28 cellular contexts compared by ENCODE assay signal in the genomic region with DNA sequence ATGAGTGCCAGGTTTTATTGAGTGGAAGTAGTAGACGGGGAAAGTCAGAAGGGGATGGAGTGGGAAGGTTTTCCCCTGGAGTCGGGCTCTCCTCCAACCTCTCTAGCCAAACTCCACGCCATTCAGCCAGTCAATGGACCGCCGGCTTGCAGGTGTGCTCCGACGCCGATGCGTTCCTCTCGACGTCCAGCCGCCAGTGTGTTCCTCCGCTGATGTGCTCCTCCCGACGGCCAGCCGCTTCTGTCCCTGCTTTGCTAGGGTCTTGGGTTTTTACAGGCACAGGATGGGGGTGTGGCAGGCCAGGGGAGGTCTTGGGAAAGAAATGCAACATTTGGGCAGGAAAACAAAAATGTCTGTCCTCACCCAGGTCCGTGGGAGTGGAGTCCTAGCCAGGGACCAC.
"Had no signal": no experiment of that assay in that cellular context is flagged by ENCODE, and none has a peak within 500 bp of the region (broad histone marks: within the 10 kb centered on the region; RNA-seq: fewer than 3 reads in every experiment).

No MANE protein-coding gene starts in this region.

- DNase-seq: activated CD4-positive, alpha-beta T cell treated with anti-CD3 and anti-CD28 coated beads for 4 hours; activated CD4-positive, alpha-beta T cell treated with anti-CD3 and anti-CD28 coated beads, Interleukin-2, amount 50 U/mL, for 4 hours; activated CD8-positive, alpha-beta memory T cell treated with anti-CD3 and anti-CD28 coated beads, Interleukin-2, amount 50 U/mL, for 4 hours; activated effector memory CD4-positive, alpha-beta T cell treated with anti-CD3 and anti-CD28 coated beads, Interleukin-2, amount 50 U/mL, for 16 hours; activated naive CD4-positive, alpha-beta T cell treated with anti-CD3 and anti-CD28 coated beads for 36 hours; activated naive CD8-positive, alpha-beta T cell treated with anti-CD3 and anti-CD28 coated beads for 36 hours; activated T-cell treated with anti-CD3 and anti-CD28 coated beads, Interleukin-2, amount 50 U/mL, for 1 hour; cortex of kidney; effector memory CD8-positive, alpha-beta T cell; foreskin fibroblast; kidney glomerular epithelial cell; left lung; lower lobe of right lung; mesenchymal stem cell; naive thymus-derived CD8-positive, alpha-beta T cell; ovary; retina; spleen; stimulated activated naive CD4-positive, alpha-beta T cell treated with Interleukin-2 at 50 U/mL for 16 hours; T-helper 9 cell had no signal

- H3K4me3 ChIP-seq: ascending aorta, cardiac muscle cell, left lung, lower lobe of right lung, ovary, prostate gland, spleen, tibial nerve had no signal

- H3K27ac Mint-ChIP-seq: activated naive CD4-positive, alpha-beta T cell treated with anti-CD3 and anti-CD28 coated beads for 36 hours; activated naive CD8-positive, alpha-beta T cell treated with anti-CD3 and anti-CD28 coated beads for 36 hours; activated T-helper 1 cell treated with anti-CD3 and anti-CD28 coated beads, Interleukin-12 subunit alpha, Interleukin-12 subunit beta, Interleukin-2, Interleukin-4 antibody, amounts not matched to agents 30 ng/mL and 10 ng/mL and 1 ng/mL, durations not matched to agents 14 hours and 24 hours and 36 hours; brain; effector memory CD8-positive, alpha-beta T cell; naive thymus-derived CD8-positive, alpha-beta T cell; T-helper 1 cell treated with Interleukin-12 subunit alpha and Interleukin-12 subunit beta and Interleukin-4 antibody, amounts not matched to agents 30 μg/mL and 1 μg/mL, for 36 hours had no signal

- H3K27ac ChIP-seq: ascending aorta, cardiac muscle cell, left lung, lower lobe of right lung, ovary, prostate gland, spleen, tibial nerve, VCaP had no signal

- H3K9me3 ChIP-seq: ascending aorta, lower lobe of right lung, ovary, prostate gland, spleen had no signal

- ATAC-seq: effector memory CD8-positive, alpha-beta T cell; left lung; lower lobe of right lung; naive thymus-derived CD8-positive, alpha-beta T cell had no signal

- H3K4me1 ChIP-seq: ascending aorta, left lung, lower lobe of right lung, prostate gland, spleen, tibial nerve had no signal

- H3K27me3 ChIP-seq: ascending aorta, cardiac muscle cell, left lung, ovary, tibial nerve had no signal

- H3K4me1 Mint-ChIP-seq: activated naive CD8-positive, alpha-beta T cell treated with anti-CD3 and anti-CD28 coated beads for 36 hours; naive thymus-derived CD8-positive, alpha-beta T cell had no signal

- H3K36me3 ChIP-seq: ascending aorta, cardiac muscle cell, left lung, lower lobe of right lung, ovary, prostate gland, spleen, tibial nerve had no signal

- H3K4me3 Mint-ChIP-seq: activated naive CD4-positive, alpha-beta T cell treated with anti-CD3 and anti-CD28 coated beads for 36 hours; activated naive CD8-positive, alpha-beta T cell treated with anti-CD3 and anti-CD28 coated beads for 36 hours; activated T-helper 1 cell treated with anti-CD3 and anti-CD28 coated beads, Interleukin-12 subunit alpha, Interleukin-12 subunit beta, Interleukin-2, Interleukin-4 antibody, amounts not matched to agents 30 ng/mL and 10 ng/mL and 1 ng/mL, durations not matched to agents 14 hours and 24 hours and 36 hours; brain; effector memory CD8-positive, alpha-beta T cell; naive thymus-derived CD8-positive, alpha-beta T cell; T-helper 1 cell treated with Interleukin-12 subunit alpha and Interleukin-12 subunit beta and Interleukin-4 antibody, amounts not matched to agents 30 μg/mL and 1 μg/mL, for 36 hours had no signal

- H3K36me3 Mint-ChIP-seq: activated naive CD8-positive, alpha-beta T cell treated with anti-CD3 and anti-CD28 coated beads for 36 hours; brain; naive thymus-derived CD8-positive, alpha-beta T cell had no signal

- H3K9me3 Mint-ChIP-seq: activated naive CD4-positive, alpha-beta T cell treated with anti-CD3 and anti-CD28 coated beads for 36 hours; activated naive CD8-positive, alpha-beta T cell treated with anti-CD3 and anti-CD28 coated beads for 36 hours; activated T-helper 1 cell treated with anti-CD3 and anti-CD28 coated beads, Interleukin-12 subunit alpha, Interleukin-12 subunit beta, Interleukin-2, Interleukin-4 antibody, amounts not matched to agents 30 ng/mL and 10 ng/mL and 1 ng/mL, durations not matched to agents 14 hours and 24 hours and 36 hours; brain; T-helper 1 cell treated with Interleukin-12 subunit alpha and Interleukin-12 subunit beta and Interleukin-4 antibody, amounts not matched to agents 30 μg/mL and 1 μg/mL, for 36 hours had no signal
